In the genomic region with DNA sequence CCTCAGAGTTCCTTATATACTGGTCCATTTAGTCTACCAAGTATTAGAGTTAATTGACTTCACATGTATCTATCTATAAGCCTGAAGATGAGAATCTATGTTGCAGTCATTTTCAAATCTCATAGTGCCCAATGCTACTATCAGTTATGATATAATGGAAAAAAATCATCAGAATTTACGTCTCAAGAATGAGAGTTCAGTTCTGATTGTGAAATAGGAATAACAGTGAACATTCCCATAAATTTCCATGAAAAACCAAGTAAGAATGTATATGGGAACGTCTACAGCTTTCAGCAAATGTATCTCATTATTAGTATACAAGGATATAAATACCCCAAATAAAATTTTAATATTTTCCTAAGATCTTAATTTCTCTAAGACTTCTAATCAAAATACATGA, we compare ENCODE assay signal across 28 cellular contexts.
"Had no signal": no experiment of that assay in that cellular context is flagged by ENCODE, and none has a peak within 500 bp of the region (broad histone marks: within the 10 kb centered on the region; RNA-seq: fewer than 3 reads in every experiment).

No MANE protein-coding gene starts in this region.

- H3K4me3 Mint-ChIP-seq: activated CD4-positive, alpha-beta memory T cell treated with anti-CD3 and anti-CD28 coated beads, Interleukin-2, amount 10 ng/mL, durations not matched to agents 7 days and 5 days; activated CD4-positive, alpha-beta T cell treated with anti-CD3 and anti-CD28 coated beads for 36 hours; activated CD4-positive, alpha-beta T cell treated with anti-CD3 and anti-CD28 coated beads, Interleukin-2, amount 10 ng/mL, durations not matched to agents 24 days and 14 days; activated naive CD4-positive, alpha-beta T cell treated with anti-CD3 and anti-CD28 coated beads, Interleukin-2, amount 10 ng/mL, durations not matched to agents 7 days and 5 days; activated naive CD8-positive, alpha-beta T cell treated with anti-CD3 and anti-CD28 coated beads, Interleukin-2, amount 10 ng/mL, durations not matched to agents 7 days and 5 days; activated T-cell treated with anti-CD3 and anti-CD28 coated beads, Interleukin-2, amount 50 U/mL, for 24 hours; activated T-cell treated with anti-CD3 and anti-CD28 coated beads, Interleukin-2, amount 50 U/mL, for 72 hours; endodermal cell had no signal

- ATAC-seq: activated CD4-positive, alpha-beta T cell treated with anti-CD3 and anti-CD28 coated beads for 36 hours; activated naive CD4-positive, alpha-beta T cell treated with anti-CD3 and anti-CD28 coated beads, Interleukin-2, amount 50 U/mL, for 72 hours; activated T-cell treated with anti-CD3 and anti-CD28 coated beads, Interleukin-2, amount 50 U/mL, for 72 hours; body of pancreas; esophagus mucosa; foreskin keratinocyte; gastrocnemius medialis; heart left ventricle had no signal

- H3K36me3 ChIP-seq: colonic mucosa, gastrocnemius medialis had no signal

- H3K9me3 ChIP-seq: body of pancreas, colonic mucosa, gastrocnemius medialis, heart left ventricle had no signal

- H3K27ac Mint-ChIP-seq: activated CD4-positive, alpha-beta memory T cell treated with anti-CD3 and anti-CD28 coated beads, Interleukin-2, amount 10 ng/mL, durations not matched to agents 7 days and 5 days; activated CD4-positive, alpha-beta T cell treated with anti-CD3 and anti-CD28 coated beads for 36 hours; activated CD4-positive, alpha-beta T cell treated with anti-CD3 and anti-CD28 coated beads, Interleukin-2, amount 10 ng/mL, durations not matched to agents 24 days and 14 days; activated naive CD4-positive, alpha-beta T cell treated with anti-CD3 and anti-CD28 coated beads, Interleukin-2, amount 10 ng/mL, durations not matched to agents 7 days and 5 days; activated naive CD4-positive, alpha-beta T cell treated with anti-CD3 and anti-CD28 coated beads, Interleukin-2, amount 50 U/mL, for 72 hours; activated naive CD8-positive, alpha-beta T cell treated with anti-CD3 and anti-CD28 coated beads, Interleukin-2, amount 10 ng/mL, durations not matched to agents 7 days and 5 days; activated T-cell treated with anti-CD3 and anti-CD28 coated beads, Interleukin-2, amount 50 U/mL, for 24 hours; activated T-cell treated with anti-CD3 and anti-CD28 coated beads, Interleukin-2, amount 50 U/mL, for 72 hours; endodermal cell had no signal

- H3K27me3 Mint-ChIP-seq: activated CD4-positive, alpha-beta memory T cell treated with anti-CD3 and anti-CD28 coated beads, Interleukin-2, amount 10 ng/mL, durations not matched to agents 7 days and 5 days; activated CD4-positive, alpha-beta T cell treated with anti-CD3 and anti-CD28 coated beads for 36 hours; activated CD4-positive, alpha-beta T cell treated with anti-CD3 and anti-CD28 coated beads, Interleukin-2, amount 10 ng/mL, durations not matched to agents 24 days and 14 days; activated naive CD4-positive, alpha-beta T cell treated with anti-CD3 and anti-CD28 coated beads, Interleukin-2, amount 10 ng/mL, durations not matched to agents 7 days and 5 days; activated naive CD8-positive, alpha-beta T cell treated with anti-CD3 and anti-CD28 coated beads, Interleukin-2, amount 10 ng/mL, durations not matched to agents 7 days and 5 days; activated T-cell treated with anti-CD3 and anti-CD28 coated beads, Interleukin-2, amount 50 U/mL, for 24 hours had no signal

- DNase-seq: activated CD4-positive, alpha-beta memory T cell treated with anti-CD3 and anti-CD28 coated beads, Interleukin-2, amount 10 ng/mL, durations not matched to agents 7 days and 5 days; activated CD4-positive, alpha-beta T cell treated with anti-CD3 and anti-CD28 coated beads for 36 hours; activated CD4-positive, alpha-beta T cell treated with anti-CD3 and anti-CD28 coated beads, Interleukin-2, amount 10 ng/mL, durations not matched to agents 24 days and 14 days; activated CD4-positive, alpha-beta T cell treated with anti-CD3 and anti-CD28 coated beads, Interleukin-2, amount 50 U/mL, for 4 hours; activated CD4-positive, CD25-positive, alpha-beta regulatory T cell; activated CD4-positive, CD25-positive, alpha-beta regulatory T cell treated with anti-CD3 and anti-CD28 coated beads, Interleukin-2, amount 50 U/mL, for 72 hours; activated CD8-positive, alpha-beta memory T cell treated with anti-CD3 and anti-CD28 coated beads, Interleukin-2, amount 50 U/mL, for 48 hours; activated gamma-delta T cell; activated naive CD4-positive, alpha-beta T cell; activated naive CD4-positive, alpha-beta T cell treated with anti-CD3 and anti-CD28 coated beads, Interleukin-2, amount 10 ng/mL, durations not matched to agents 7 days and 5 days; activated naive CD8-positive, alpha-beta T cell treated with anti-CD3 and anti-CD28 coated beads, Interleukin-2, amount 10 ng/mL, durations not matched to agents 7 days and 5 days; activated T-cell treated with anti-CD3 and anti-CD28 coated beads for 4 hours; activated T-cell treated with anti-CD3 and anti-CD28 coated beads, Interleukin-2, amount 50 U/mL, for 24 hours; activated T-cell treated with anti-CD3 and anti-CD28 coated beads, Interleukin-2, amount 50 U/mL, for 72 hours; amygdala; aorta; body of pancreas; caudate nucleus; colonic mucosa; effector CD8-positive, alpha-beta T cell; endodermal cell; foreskin keratinocyte; gastrocnemius medialis; glutamatergic neuron; heart left ventricle; T-helper 2 cell had no signal

- H3K4me1 ChIP-seq: body of pancreas, colonic mucosa, foreskin keratinocyte, gastrocnemius medialis had no signal

- H3K27me3 ChIP-seq: body of pancreas, colonic mucosa, foreskin keratinocyte, gastrocnemius medialis, heart left ventricle had no signal

- H3K4me1 Mint-ChIP-seq: activated naive CD4-positive, alpha-beta T cell treated with anti-CD3 and anti-CD28 coated beads, Interleukin-2, amount 10 ng/mL, durations not matched to agents 7 days and 5 days had no signal

- H3K4me3 ChIP-seq: body of pancreas, colonic mucosa, gastrocnemius medialis, heart left ventricle had no signal
